In genomic region chr22:21952586-21953571, GRCh38 we compare ENCODE assay signal across 1 cellular context.
TF ChIP-seq lines count a peak whose summit lies in the region.

Gene PPM1F, minus strand, starts transcription at chr22:21952848. Its CDS starts 6,800 bp downstream, at chr22:21946048.

TF ChIP-seq in K562, 482 proteins besides CTCF, POLR2A, EP300 and RAD21 (continued from another document and continues in another):
- no peak for TF ChIP-seq REST (CRISPR knock-in tag; IDR thresholded peaks at IDR 0.05; ENCODE audit: low read depth)
- peak; percentile 98 for TF ChIP-seq SPI1 (IDR thresholded peaks at IDR 0.05; ENCODE audit: borderline replicate concordance, low read depth, low read length)
- no peak for TF ChIP-seq BACH1 (tag; IDR thresholded peaks at IDR 0.05)
- TF ChIP-seq HDAC6 (IDR thresholded peaks at IDR 0.05; ENCODE audit: low read depth, low read length): peak; percentile 14; the same call in 1 of the 2 replicates
- TF ChIP-seq CXXC5 (CRISPR knock-in tag; IDR thresholded peaks at IDR 0.05): no peak
- TF ChIP-seq MYBL2 (IDR thresholded peaks at IDR 0.05; ENCODE audit: low read depth): no peak
- no peak for TF ChIP-seq MYBL2 (CRISPR knock-in tag; IDR thresholded peaks at IDR 0.05; ENCODE audit: borderline replicate concordance)
- TF ChIP-seq HDAC2 (IDR thresholded peaks at IDR 0.05): no peak
- TF ChIP-seq SAFB (IDR thresholded peaks at IDR 0.05; ENCODE audit: borderline replicate concordance, low read depth, low read length): no peak
- TF ChIP-seq HMG20A (CRISPR knock-in tag; conservative IDR thresholded peaks at IDR 0.05): no peak
- no peak for TF ChIP-seq ERF (CRISPR knock-in tag; IDR thresholded peaks at IDR 0.05)
- peak; percentile 88 for TF ChIP-seq JUND (IDR thresholded peaks at IDR 0.05; ENCODE audit: borderline replicate concordance, low read depth, low read length)
- no peak for TF ChIP-seq JUND (tag; IDR thresholded peaks at IDR 0.05; ENCODE audit: borderline replicate concordance, low read depth, low read length)
- TF ChIP-seq MNT (conservative IDR thresholded peaks at IDR 0.05): no peak
- peak; percentile 78 for TF ChIP-seq HCFC1 (IDR thresholded peaks at IDR 0.05; ENCODE audit: low read depth, low read length)
- no peak for TF ChIP-seq XRCC4 (IDR thresholded peaks at IDR 0.05; ENCODE audit: extremely low read depth, insufficient read depth, insufficient read length)
- no peak for TF ChIP-seq BCL6 (CRISPR knock-in tag; IDR thresholded peaks at IDR 0.05)
- TF ChIP-seq SIX5 (IDR thresholded peaks at IDR 0.05; ENCODE audit: borderline replicate concordance in 1 of 2, insufficient read depth in 1 of 2, low read depth in 1 of 2, low read length in 2 of 2): peak in 1 of 2 experiments; percentile 2; a peak in 1 of 4 replicates
- TF ChIP-seq SMC3 (conservative IDR thresholded peaks at IDR 0.05; ENCODE audit: insufficient read depth, low read depth, low read length): peak; percentile 100
- 0 out of 4 replicates have a peak, but pooled peaks of 1 of the 2 experiments have one; percentile 35 for TF ChIP-seq ETV6 (IDR thresholded peaks at IDR 0.05; ENCODE audit: borderline replicate concordance in 1 of 2, low read depth in 2 of 2, low read length in 1 of 2)
- no peak for TF ChIP-seq ETV6 (CRISPR knock-in tag; IDR thresholded peaks at IDR 0.05; ENCODE audit: borderline replicate concordance)
- TF ChIP-seq FIP1L1 (IDR thresholded peaks at IDR 0.05; ENCODE audit: low read depth, low read length, poor library complexity, severe bottlenecking): no peak
- TF ChIP-seq TCF15 (CRISPR knock-in tag; IDR thresholded peaks at IDR 0.05): no peak
- TF ChIP-seq ZKSCAN1 (IDR thresholded peaks at IDR 0.05; ENCODE audit: low read depth, low read length): peak; percentile 80; the same call in 1 of the 2 replicates
- no peak for TF ChIP-seq MTA2 (IDR thresholded peaks at IDR 0.05; ENCODE audit: low read depth)
- TF ChIP-seq NUFIP1 (IDR thresholded peaks at IDR 0.05; ENCODE audit: partially characterized antibody): no peak
- no peak for TF ChIP-seq ARNT (IDR thresholded peaks at IDR 0.05)
- TF ChIP-seq SIN3A (IDR thresholded peaks at IDR 0.05; ENCODE audit: borderline replicate concordance in 2 of 2, control insufficient read depth in 1 of 2, low read depth in 2 of 2, low read length in 2 of 2): peak in 1 of 2 experiments; percentile 99; a peak in 2 of 4 replicates
- TF ChIP-seq ZNF277 (CRISPR knock-in tag; IDR thresholded peaks at IDR 0.05; ENCODE audit: borderline replicate concordance): no peak
- no peak for TF ChIP-seq MTA1 (IDR thresholded peaks at IDR 0.05; ENCODE audit: borderline replicate concordance)
- no peak for TF ChIP-seq STAT5A (IDR thresholded peaks at IDR 0.05; ENCODE audit: borderline replicate concordance, low read length)
- TF ChIP-seq SMARCC2 (IDR thresholded peaks at IDR 0.05; ENCODE audit: low read depth): no peak
- TF ChIP-seq STAT6 (CRISPR knock-in tag; IDR thresholded peaks at IDR 0.05): peak; percentile 97
- TF ChIP-seq TCF7L2 (IDR thresholded peaks at IDR 0.05; ENCODE audit: low read depth, low read length): peak; percentile 70
- no peak for TF ChIP-seq TRIM25 (IDR thresholded peaks at IDR 0.05; ENCODE audit: borderline replicate concordance)
- no peak for TF ChIP-seq ZBTB1 (CRISPR knock-in tag; IDR thresholded peaks at IDR 0.05; ENCODE audit: borderline replicate concordance, low read depth)
- TF ChIP-seq DPF2 (IDR thresholded peaks at IDR 0.05): no peak
- TF ChIP-seq ARID1B (IDR thresholded peaks at IDR 0.05): no peak
- no peak for TF ChIP-seq NR0B1 (IDR thresholded peaks at IDR 0.05; ENCODE audit: partially characterized antibody)
- no peak for TF ChIP-seq PATZ1 (CRISPR knock-in tag; IDR thresholded peaks at IDR 0.05; ENCODE audit: borderline replicate concordance)
- TF ChIP-seq NCOA6 (IDR thresholded peaks at IDR 0.05): no peak
- no peak for TF ChIP-seq SMARCA4 (IDR thresholded peaks at IDR 0.05)
- no peak for TF ChIP-seq IRF9 (tag; IDR thresholded peaks at IDR 0.05)
- TF ChIP-seq ZFP30 (CRISPR knock-in tag; IDR thresholded peaks at IDR 0.05; ENCODE audit: borderline replicate concordance): no peak
- TF ChIP-seq TBP (optimal IDR thresholded peaks at IDR 0.05; ENCODE audit: low read depth, low read length): no peak
- TF ChIP-seq RCOR1 (IDR thresholded peaks at IDR 0.05; ENCODE audit: borderline replicate concordance in 1 of 2, low read depth in 2 of 2, low read length in 2 of 2): peak; percentile 45 to 88; a peak in 3 of 4 replicates
- no peak for TF ChIP-seq U2AF1 (optimal IDR thresholded peaks at IDR 0.05; ENCODE audit: low read depth, low read length)
- no peak for TF ChIP-seq TARDBP (IDR thresholded peaks at IDR 0.05)
- TF ChIP-seq BHLHE40 (IDR thresholded peaks at IDR 0.05; ENCODE audit: low read length): peak; percentile 66
- TF ChIP-seq SMAD2 (IDR thresholded peaks at IDR 0.05; ENCODE audit: low read depth, low read length): 0 out of 2 replicates have a peak, but pooled peaks have one; percentile 79
